In the genomic region with DNA sequence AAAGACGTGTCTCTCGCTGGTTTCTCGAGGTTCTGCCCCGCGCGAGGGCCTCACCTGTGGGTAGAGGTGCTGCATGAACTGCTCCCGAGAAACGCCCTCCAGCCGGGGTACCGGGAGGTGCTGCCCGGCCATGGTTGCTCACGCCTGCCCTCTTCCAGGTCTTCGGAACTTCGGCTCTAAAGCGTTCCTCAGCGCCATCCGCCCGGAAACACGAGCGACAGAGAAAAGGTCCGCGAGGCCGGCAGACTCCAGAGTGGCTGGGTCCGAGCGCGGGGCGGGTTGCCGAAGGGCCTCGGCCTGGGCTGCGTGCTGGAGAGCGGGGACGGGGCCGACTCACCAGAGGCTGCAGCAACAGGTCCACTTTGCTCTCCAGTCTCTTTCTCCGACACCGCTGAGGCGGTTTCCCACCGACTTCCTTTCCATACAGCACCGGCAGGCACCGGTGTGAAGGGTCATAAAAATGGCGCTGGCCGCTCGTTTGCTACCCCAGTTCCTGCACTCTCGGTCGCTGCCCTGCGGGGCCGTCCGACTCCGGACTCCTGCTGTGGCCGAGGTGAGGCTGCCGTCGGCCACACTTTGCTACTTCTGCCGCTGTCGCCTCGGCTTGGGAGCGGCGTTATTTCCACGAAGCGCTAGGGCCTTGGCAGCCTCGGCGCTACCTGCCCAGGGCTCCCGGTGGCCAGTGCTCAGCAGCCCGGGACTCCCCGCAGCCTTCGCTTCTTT, we compare ENCODE assay signal across 8 cellular contexts. TPM values are rescaled to one million over a fixed set of nuclear protein-coding genes. Genes with fewer than 3 reads are reported as not detected.
DNase-seq lines count a peak whose midpoint lies in the region; ATAC-seq and TF ChIP-seq lines count a peak whose summit lies in the region.

MAIP1 (plus strand) TSS at position 244 of the 723 bp plus-strand sequence; CDS start at position 461, 217 bp downstream.
A gene with protein sequence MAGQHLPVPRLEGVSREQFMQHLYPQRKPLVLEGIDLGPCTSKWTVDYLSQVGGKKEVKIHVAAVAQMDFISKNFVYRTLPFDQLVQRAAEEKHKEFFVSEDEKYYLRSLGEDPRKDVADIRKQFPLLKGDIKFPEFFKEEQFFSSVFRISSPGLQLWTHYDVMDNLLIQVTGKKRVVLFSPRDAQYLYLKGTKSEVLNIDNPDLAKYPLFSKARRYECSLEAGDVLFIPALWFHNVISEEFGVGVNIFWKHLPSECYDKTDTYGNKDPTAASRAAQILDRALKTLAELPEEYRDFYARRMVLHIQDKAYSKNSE (minus strand): TSS at position 153 of the 723 bp plus-strand sequence. CDS start 21 bp downstream, at position 132.

- no peaks in the 10 kb centered on the region for H3K9me3 Mint-ChIP-seq in activated B cell treated with CpG ODN at 0.5 μM for 24 hours

- H3K27ac ChIP-seq in caudate nucleus (ENCODE audit: low read depth, low read length): peak within 1 kb of the TSS; percentile 96

- peak; percentile 87 for TF ChIP-seq POLR2A in GM18951 (IDR thresholded peaks at IDR 0.05; ENCODE audit: extremely low read depth, insufficient read depth, insufficient read length)

- TF ChIP-seq CTCF in AG09309 (IDR thresholded peaks at IDR 0.05; ENCODE audit: control insufficient read depth, insufficient read depth, low read depth, low read length, missing control alignments): peak; percentile 28
- TF ChIP-seq CTCF in activated B cell treated with CpG ODN at 0.5 μM for 24 hours (IDR thresholded peaks at IDR 0.05): no peak

- POLR2A ChIA-PET in activated B cell treated with CpG ODN at 0.5 μM for 24 hours (lab: Charles Lee): interaction anchor here (1.5 kb wide), 1 partner anchor 554 kb away, joined by 6 read pairs; the partner anchor contains the start of gene KCTD18

- in situ Hi-C loops in GM18951 (cut with MboI; ENCODE audit: low sequenced_read_pairs, unreplicated experiment): loop anchor here (25.0 kb wide), 1 partner anchor 757 kb away; no protein-coding TSS in a partner anchor

- ATAC-seq in HG03175 (IDR thresholded peaks at IDR 0.05; ENCODE audit: unreplicated experiment): peak; percentile 86
- peak; percentile 87 for ATAC-seq in activated B cell treated with CpG ODN at 0.5 μM for 24 hours (ENCODE audit: low read depth)

- H3K36me3 Mint-ChIP-seq in activated B cell treated with CpG ODN at 0.5 μM for 24 hours (ENCODE audit: low read depth): peaks cover 44% of the 10 kb centered on the region

- peaks cover 49% of the 10 kb centered on the region for H3K4me1 Mint-ChIP-seq in activated B cell treated with CpG ODN at 0.5 μM for 24 hours

- intact Hi-C loops in activated B cell treated with CpG ODN at 0.5 μM for 24 hours (cut with micrococcal nuclease): loop anchor here (1.0 to 10.0 kb wide), 7 partner anchors 44 to 1496 kb away; partner anchors contain the start of genes BZW1, C2orf69, FTCDNL1 and HYCC2

- DNase-seq in AG09309 (ENCODE audit: low read depth): peak; percentile 43
- DNase-seq in NCI-H345 (lab: John Stamatoyannopoulos, UW): peak; percentile 87
- peak; percentile 75 for DNase-seq in activated B cell treated with CpG ODN at 0.5 μM for 24 hours
- peak; percentile 28 to 95 (median 85) for DNase-seq in caudate nucleus (lab: John Stamatoyannopoulos, UW)
- DNase-seq in inferior parietal cortex (ENCODE audit: extremely low spot score): peak; percentile 87
- DNase-seq in stimulated activated CD4-positive, alpha-beta T cell treated with anti-CD3 and anti-CD28 coated beads, Interleukin-12 subunit alpha, Interleukin-12 subunit beta, amount 100 ng/mL, for 24 hours (ENCODE audit: low read depth in 2 of 2): peak; percentile 69 to 71

- no peaks in the 10 kb centered on the region for H3K27me3 Mint-ChIP-seq in activated B cell treated with CpG ODN at 0.5 μM for 24 hours

- CTCF ChIA-PET in activated B cell treated with CpG ODN at 0.5 μM for 24 hours (lab: Charles Lee): no interaction called here

- H3K4me3 ChIP-seq in AG09309 (ENCODE audit: control insufficient read depth, low read depth, low read length): peak within 1 kb of the TSS; percentile 90

- H3K4me3 Mint-ChIP-seq in activated B cell treated with CpG ODN at 0.5 μM for 24 hours: peak within 1 kb of the TSS; percentile 99

- H3K27ac Mint-ChIP-seq in activated B cell treated with CpG ODN at 0.5 μM for 24 hours: peak within 1 kb of the TSS; percentile 91

RNA-seq across cellular contexts. Expression of gene MAIP1, which starts in this region (rescaled TPM):
- 20.2 and 20.7 TPM in 2 replicates for total RNA-seq in activated B cell treated with CpG ODN at 0.5 μM for 24 hours

RNA-seq across cellular contexts. Expression of the second gene that starts in this region (rescaled TPM):
- 10.5 and 12.5 TPM in 2 replicates for total RNA-seq in activated B cell treated with CpG ODN at 0.5 μM for 24 hours

Comparison
In these comparisons a context has a peak if more than half of its experiments do, and no peak if none do; other contexts are left out.
1. Peak in every context shown above with its lines: DNase-seq, ATAC-seq, H3K4me3 ChIP-seq and H3K27ac ChIP-seq.